1 cellular context compared by ENCODE assay signal in the genomic region with DNA sequence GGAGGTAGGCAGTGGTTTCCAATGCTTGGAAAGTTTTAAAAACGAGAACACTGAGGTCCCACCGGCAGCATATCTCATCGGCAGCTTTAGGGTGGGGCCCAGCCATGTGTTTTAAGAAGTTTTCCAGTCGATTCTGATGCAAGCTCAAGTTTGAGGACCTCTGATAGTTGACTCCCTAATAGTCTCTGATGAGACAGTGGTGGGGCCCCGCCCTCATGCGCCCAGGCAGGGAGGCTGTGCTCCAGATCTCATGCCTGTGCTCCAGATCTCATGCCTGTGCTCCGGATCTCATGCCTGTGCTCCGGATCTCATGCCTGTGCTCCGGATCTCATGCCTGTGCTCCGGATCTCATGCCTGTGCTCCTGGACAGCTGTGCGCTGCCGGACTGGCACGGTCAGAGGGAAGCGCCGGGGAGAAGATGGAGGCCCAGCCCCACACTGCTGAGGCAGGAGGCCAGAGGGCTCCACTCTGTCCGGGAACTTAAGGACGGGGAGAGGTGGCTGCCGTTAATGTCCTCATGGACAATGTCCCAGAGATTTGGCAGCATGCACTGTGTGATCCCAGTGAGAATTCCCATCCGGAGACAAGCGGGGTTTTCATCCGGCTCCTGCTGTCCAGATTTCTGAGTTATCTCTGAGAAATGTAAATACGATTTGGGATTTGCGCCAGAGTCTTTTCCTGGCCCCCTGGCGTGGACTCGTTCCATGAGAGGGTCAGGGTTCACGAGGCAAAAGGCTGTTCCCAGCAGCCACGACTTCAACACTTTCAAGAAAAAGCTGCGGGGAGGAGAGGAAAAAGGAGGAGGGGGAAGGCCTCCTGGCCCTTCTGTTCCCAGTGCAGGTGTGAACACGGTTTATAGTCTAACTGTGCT.
A peak's percentile ranks its signal among the peaks of the same experiment; 100 is the strongest.
TF ChIP-seq lines count a peak whose summit lies in the region.

No MANE protein-coding gene starts in this region.

TF ChIP-seq in SK-N-SH treated with all-trans-retinoic acid at 6 μM for 48 hours, 23 proteins besides CTCF, POLR2A, EP300 and RAD21 (continued from another document):
- peak; percentile 67; the same call in 1 of the 2 replicates for TF ChIP-seq TSHZ2 (CRISPR knock-in tag; IDR thresholded peaks at IDR 0.05)
- no peak for TF ChIP-seq ESRRG (CRISPR knock-in tag; IDR thresholded peaks at IDR 0.05)
- TF ChIP-seq ZFP3 (CRISPR knock-in tag; IDR thresholded peaks at IDR 0.05), result peak; percentile 48; the same call in 1 of the 2 replicates
- TF ChIP-seq OSR1 (CRISPR knock-in tag; IDR thresholded peaks at IDR 0.05), result no peak
- peak; percentile 28; the same call in 1 of the 2 replicates for TF ChIP-seq SNAI2 (CRISPR knock-in tag; IDR thresholded peaks at IDR 0.05)
- TF ChIP-seq ISL1 (CRISPR knock-in tag; IDR thresholded peaks at IDR 0.05), result peak; percentile 55
- 0 out of 2 replicates have a peak, but pooled peaks have one; percentile 11 for TF ChIP-seq ZNF565 (CRISPR knock-in tag; conservative IDR thresholded peaks at IDR 0.05; ENCODE audit: low read depth)
